ENCODE assay signal across 1 cellular context in genomic region chr19:8321067-8321759, GRCh38.
A peak's percentile ranks its signal among the peaks of the same experiment; 100 is the strongest.
TF ChIP-seq lines count a peak whose summit lies in the region.

NDUFA7 (minus strand) TSS chr19:8321375; CDS start chr19:8321358, 17 bp downstream.
RPS28 (plus strand) TSS chr19:8321496; CDS start chr19:8321531, 35 bp downstream.

TF ChIP-seq in HepG2, 621 proteins besides CTCF, POLR2A, EP300 and RAD21 (continued from another document and continues in another):
- no peak for TF ChIP-seq ZBTB44 (CRISPR knock-in tag; IDR thresholded peaks at IDR 0.05)
- TF ChIP-seq HDAC2 (CRISPR knock-in tag; IDR thresholded peaks at IDR 0.05): peak; percentile 74
- TF ChIP-seq ZNF382 (CRISPR knock-in tag; IDR thresholded peaks at IDR 0.05; ENCODE audit: borderline replicate concordance): no peak
- peak; percentile 28; the same call in 1 of the 2 replicates for TF ChIP-seq KIAA2018 (CRISPR knock-in tag; IDR thresholded peaks at IDR 0.05; ENCODE audit: borderline replicate concordance)
- no peak for TF ChIP-seq NFAT5 (CRISPR knock-in tag; IDR thresholded peaks at IDR 0.05)
- no peak; the same call in 1 of the 2 replicates for TF ChIP-seq ZFP62 (CRISPR knock-in tag; IDR thresholded peaks at IDR 0.05)
- TF ChIP-seq PAF1 (CRISPR knock-in tag; IDR thresholded peaks at IDR 0.05): no peak
- 0 out of 2 replicates have a peak, but pooled peaks have one; percentile 37 for TF ChIP-seq ZBTB39 (CRISPR knock-in tag; IDR thresholded peaks at IDR 0.05)
- no peak for TF ChIP-seq MYNN (CRISPR knock-in tag; IDR thresholded peaks at IDR 0.05; ENCODE audit: low read depth)
- TF ChIP-seq ZNF432 (CRISPR knock-in tag; IDR thresholded peaks at IDR 0.05; ENCODE audit: borderline replicate concordance): no peak
- TF ChIP-seq ZBTB7B (CRISPR knock-in tag; IDR thresholded peaks at IDR 0.05): no peak
- peak; percentile 74 for TF ChIP-seq HIVEP1 (CRISPR knock-in tag; IDR thresholded peaks at IDR 0.05)
- peak; percentile 69; the same call in 1 of the 2 replicates for TF ChIP-seq KMT2A (CRISPR knock-in tag; IDR thresholded peaks at IDR 0.05)
- TF ChIP-seq KLF13 (CRISPR knock-in tag; IDR thresholded peaks at IDR 0.05): no peak
- peak; percentile 94 for TF ChIP-seq MYC (CRISPR knock-in tag; IDR thresholded peaks at IDR 0.05; ENCODE audit: borderline replicate concordance)
- no peak; the same call in 1 of the 2 replicates for TF ChIP-seq PATZ1 (CRISPR knock-in tag; IDR thresholded peaks at IDR 0.05)
- no peak for TF ChIP-seq RERE (CRISPR knock-in tag; IDR thresholded peaks at IDR 0.05; ENCODE audit: low read depth)
- TF ChIP-seq ZNF18 (CRISPR knock-in tag; IDR thresholded peaks at IDR 0.05; ENCODE audit: insufficient replicate concordance): no peak
- TF ChIP-seq RFX1 (IDR thresholded peaks at IDR 0.05): no peak
- no peak for TF ChIP-seq ZNF570 (CRISPR knock-in tag; IDR thresholded peaks at IDR 0.05; ENCODE audit: borderline replicate concordance)
- no peak for TF ChIP-seq ZNF207 (IDR thresholded peaks at IDR 0.05; ENCODE audit: borderline replicate concordance)
- TF ChIP-seq ZNF713 (CRISPR knock-in tag; IDR thresholded peaks at IDR 0.05): 0 out of 2 replicates have a peak, but pooled peaks have one; percentile 54
- no peak for TF ChIP-seq ZFYVE20 (CRISPR knock-in tag; IDR thresholded peaks at IDR 0.05; ENCODE audit: borderline replicate concordance, low read depth)
- TF ChIP-seq ZNF333 (CRISPR knock-in tag; IDR thresholded peaks at IDR 0.05; ENCODE audit: borderline replicate concordance): no peak
- TF ChIP-seq ZNF282 (IDR thresholded peaks at IDR 0.05; ENCODE audit: partially characterized antibody): no peak
